Comparison of ENCODE assay signal across 1 cellular context in the genomic region with DNA sequence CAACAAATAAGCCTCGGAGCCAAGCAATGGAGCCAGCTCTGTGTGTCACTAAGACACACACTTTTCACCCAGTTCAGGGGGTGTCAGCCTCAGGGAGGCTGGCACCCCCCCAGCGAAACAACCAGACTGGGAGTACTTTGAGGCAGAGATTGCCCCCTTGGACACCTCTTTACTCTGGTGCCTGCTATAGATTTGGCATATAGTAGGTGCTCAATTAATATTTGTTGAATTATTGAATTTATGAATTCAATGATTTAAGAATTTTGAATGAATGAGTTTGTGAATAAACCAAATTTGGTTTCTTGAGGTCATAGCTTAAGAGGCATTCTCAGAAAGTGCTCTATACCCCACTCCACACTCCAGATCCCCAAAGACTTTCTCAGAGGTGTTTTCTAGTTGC.
TF ChIP-seq lines count a peak whose summit lies in the region.

No MANE protein-coding gene starts in this region.

TF ChIP-seq in GM23338, 12 proteins besides CTCF, POLR2A, EP300 and RAD21 (continued from another document):
- TF ChIP-seq, protein P1, sequence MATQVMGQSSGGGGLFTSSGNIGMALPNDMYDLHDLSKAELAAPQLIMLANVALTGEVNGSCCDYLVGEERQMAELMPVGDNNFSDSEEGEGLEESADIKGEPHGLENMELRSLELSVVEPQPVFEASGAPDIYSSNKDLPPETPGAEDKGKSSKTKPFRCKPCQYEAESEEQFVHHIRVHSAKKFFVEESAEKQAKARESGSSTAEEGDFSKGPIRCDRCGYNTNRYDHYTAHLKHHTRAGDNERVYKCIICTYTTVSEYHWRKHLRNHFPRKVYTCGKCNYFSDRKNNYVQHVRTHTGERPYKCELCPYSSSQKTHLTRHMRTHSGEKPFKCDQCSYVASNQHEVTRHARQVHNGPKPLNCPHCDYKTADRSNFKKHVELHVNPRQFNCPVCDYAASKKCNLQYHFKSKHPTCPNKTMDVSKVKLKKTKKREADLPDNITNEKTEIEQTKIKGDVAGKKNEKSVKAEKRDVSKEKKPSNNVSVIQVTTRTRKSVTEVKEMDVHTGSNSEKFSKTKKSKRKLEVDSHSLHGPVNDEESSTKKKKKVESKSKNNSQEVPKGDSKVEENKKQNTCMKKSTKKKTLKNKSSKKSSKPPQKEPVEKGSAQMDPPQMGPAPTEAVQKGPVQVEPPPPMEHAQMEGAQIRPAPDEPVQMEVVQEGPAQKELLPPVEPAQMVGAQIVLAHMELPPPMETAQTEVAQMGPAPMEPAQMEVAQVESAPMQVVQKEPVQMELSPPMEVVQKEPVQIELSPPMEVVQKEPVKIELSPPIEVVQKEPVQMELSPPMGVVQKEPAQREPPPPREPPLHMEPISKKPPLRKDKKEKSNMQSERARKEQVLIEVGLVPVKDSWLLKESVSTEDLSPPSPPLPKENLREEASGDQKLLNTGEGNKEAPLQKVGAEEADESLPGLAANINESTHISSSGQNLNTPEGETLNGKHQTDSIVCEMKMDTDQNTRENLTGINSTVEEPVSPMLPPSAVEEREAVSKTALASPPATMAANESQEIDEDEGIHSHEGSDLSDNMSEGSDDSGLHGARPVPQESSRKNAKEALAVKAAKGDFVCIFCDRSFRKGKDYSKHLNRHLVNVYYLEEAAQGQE (IDR thresholded peaks at IDR 0.05; ENCODE audit: unreplicated experiment): no peak
- no peak for TF ChIP-seq JUNB (IDR thresholded peaks at IDR 0.05; ENCODE audit: unreplicated experiment)
- TF ChIP-seq, protein P2, sequence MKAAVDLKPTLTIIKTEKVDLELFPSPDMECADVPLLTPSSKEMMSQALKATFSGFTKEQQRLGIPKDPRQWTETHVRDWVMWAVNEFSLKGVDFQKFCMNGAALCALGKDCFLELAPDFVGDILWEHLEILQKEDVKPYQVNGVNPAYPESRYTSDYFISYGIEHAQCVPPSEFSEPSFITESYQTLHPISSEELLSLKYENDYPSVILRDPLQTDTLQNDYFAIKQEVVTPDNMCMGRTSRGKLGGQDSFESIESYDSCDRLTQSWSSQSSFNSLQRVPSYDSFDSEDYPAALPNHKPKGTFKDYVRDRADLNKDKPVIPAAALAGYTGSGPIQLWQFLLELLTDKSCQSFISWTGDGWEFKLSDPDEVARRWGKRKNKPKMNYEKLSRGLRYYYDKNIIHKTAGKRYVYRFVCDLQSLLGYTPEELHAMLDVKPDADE (IDR thresholded peaks at IDR 0.05): no peak
